In genomic region chr6:71473908-71474307, GRCh38 we compare ENCODE assay signal across 11 cellular contexts.
A peak's percentile ranks its signal among the peaks of the same experiment; 100 is the strongest.
DNase-seq lines count a peak whose midpoint lies in the region; ATAC-seq, FAIRE-seq and TF ChIP-seq lines count a peak whose summit lies in the region.
"Had no signal": no experiment of that assay in that cellular context is flagged by ENCODE, and none has a peak within 500 bp of the region (broad histone marks: within the 10 kb centered on the region; RNA-seq: fewer than 3 reads in every experiment).

No MANE protein-coding gene starts in this region.

- H3K27ac Mint-ChIP-seq in activated CD4-positive, alpha-beta memory T cell treated with anti-CD3 and anti-CD28 coated beads, Interleukin-2, amount 10 ng/mL, durations not matched to agents 7 days and 5 days, result no peak overlapping the region
- H3K27ac Mint-ChIP-seq: nephron progenitor cell had no signal

- no peaks in the 10 kb centered on the region for H3K9me3 ChIP-seq in left ventricle myocardium inferior (replicated peaks)

- H3K36me3 Mint-ChIP-seq in activated CD4-positive, alpha-beta memory T cell treated with anti-CD3 and anti-CD28 coated beads, Interleukin-2, amount 10 ng/mL, durations not matched to agents 7 days and 5 days (ENCODE audit: low read depth), result no peaks in the 10 kb centered on the region

- H3K27me3 Mint-ChIP-seq in activated CD4-positive, alpha-beta memory T cell treated with anti-CD3 and anti-CD28 coated beads, Interleukin-2, amount 10 ng/mL, durations not matched to agents 7 days and 5 days, result no peaks in the 10 kb centered on the region

- H3K27me3 ChIP-seq in left ventricle myocardium inferior (ENCODE audit: low read depth), result no peaks in the 10 kb centered on the region

- H3K36me3 ChIP-seq in left ventricle myocardium inferior, result no peaks in the 10 kb centered on the region

- in situ Hi-C loops in astrocyte of the spinal cord (cut with HindIII; ENCODE audit: low sequenced_read_pairs), result no loop called here

- no peaks in the 10 kb centered on the region for H3K4me1 Mint-ChIP-seq in activated CD4-positive, alpha-beta memory T cell treated with anti-CD3 and anti-CD28 coated beads, Interleukin-2, amount 10 ng/mL, durations not matched to agents 7 days and 5 days

- CTCF ChIA-PET in activated CD4-positive, alpha-beta memory T cell treated with anti-CD3 and anti-CD28 coated beads, Interleukin-2, amount 10 ng/mL, durations not matched to agents 7 days and 5 days (lab: Charles Lee), result no interaction called here

- H3K4me1 ChIP-seq in left ventricle myocardium inferior, result peaks cover 38% of the 10 kb centered on the region

- no peak for DNase-seq in H54 (ENCODE audit: insufficient read length, low spot score)
- DNase-seq in astrocyte of the spinal cord (ENCODE audit: low read depth, low spot score), result peak; percentile 93
- DNase-seq in left ventricle myocardium inferior, result peak; percentile 29
- peak; percentile 76 for DNase-seq in smooth muscle cell of the brain vasculature (ENCODE audit: low read depth, low spot score)
- DNase-seq in central memory CD4-positive, alpha-beta T cell, result no peak
- no peak for DNase-seq in activated CD4-positive, alpha-beta memory T cell treated with anti-CD3 and anti-CD28 coated beads, Interleukin-2, amount 10 ng/mL, durations not matched to agents 7 days and 5 days
- DNase-seq: activated T-cell treated with anti-CD3 and anti-CD28 coated beads for 4 hours, NCI-H1048, nephron progenitor cell had no signal

- TF ChIP-seq CTCF in astrocyte of the spinal cord (IDR thresholded peaks at IDR 0.05; ENCODE audit: low read depth, low read length) (no peak), left ventricle myocardium inferior (IDR thresholded peaks at IDR 0.05; ENCODE audit: borderline replicate concordance) (no peak)

- H3K4me3 ChIP-seq in astrocyte of the spinal cord (ENCODE audit: low read depth, low read length) (no peak overlapping the region), left ventricle myocardium inferior (no peak overlapping the region)

- ATAC-seq in HG03280 (IDR thresholded peaks at IDR 0.05; ENCODE audit: unreplicated experiment) (no peak), HG02623 (IDR thresholded peaks at IDR 0.05; ENCODE audit: unreplicated experiment) (no peak)

- H3K9me3 Mint-ChIP-seq in activated CD4-positive, alpha-beta memory T cell treated with anti-CD3 and anti-CD28 coated beads, Interleukin-2, amount 10 ng/mL, durations not matched to agents 7 days and 5 days, result no peaks in the 10 kb centered on the region
- H3K9me3 Mint-ChIP-seq: nephron progenitor cell had no signal

- no peak overlapping the region for H3K27ac ChIP-seq in left ventricle myocardium inferior (replicated peaks)

- no peak overlapping the region for H3K4me3 Mint-ChIP-seq in activated CD4-positive, alpha-beta memory T cell treated with anti-CD3 and anti-CD28 coated beads, Interleukin-2, amount 10 ng/mL, durations not matched to agents 7 days and 5 days
- H3K4me3 Mint-ChIP-seq: nephron progenitor cell had no signal

- POLR2A ChIA-PET in activated CD4-positive, alpha-beta memory T cell treated with anti-CD3 and anti-CD28 coated beads, Interleukin-2, amount 10 ng/mL, durations not matched to agents 7 days and 5 days (lab: Charles Lee), result no interaction called here

- TF ChIP-seq POLR2A in H54 (IDR thresholded peaks at IDR 0.05; ENCODE audit: low read depth, low read length), result no peak

- FAIRE-seq in H54 (lab: Jason Lieb, UNC), result peak; percentile 98

- intact Hi-C loops in left ventricle myocardium inferior (cut with micrococcal nuclease), result no loop called here

Comparison
In these comparisons a context has a peak if more than half of its experiments do, and no peak if none do; other contexts are left out.
1. DNase-seq: peak in astrocyte of the spinal cord (single experiment), left ventricle myocardium inferior (single experiment) and smooth muscle cell of the brain vasculature (single experiment); none in H54 (single experiment), central memory CD4-positive, alpha-beta T cell (single experiment) and activated CD4-positive, alpha-beta memory T cell treated with anti-CD3 and anti-CD28 coated beads, Interleukin-2, amount 10 ng/mL, durations not matched to agents 7 days and 5 days (single experiment).